ENCODE assay signal across 19 cellular contexts in genomic region chr2:173145454-173145853, GRCh38.
DNase-seq lines count a peak whose midpoint lies in the region; ATAC-seq and TF ChIP-seq lines count a peak whose summit lies in the region.
"Had no signal": no experiment of that assay in that cellular context is flagged by ENCODE, and none has a peak within 500 bp of the region (broad histone marks: within the 10 kb centered on the region; RNA-seq: fewer than 3 reads in every experiment).

No MANE protein-coding gene starts in this region.

- no peak for DNase-seq in activated CD8-positive, alpha-beta memory T cell treated with anti-CD3 and anti-CD28 coated beads, Interleukin-2, amount 10 ng/mL, durations not matched to agents 7 days and 5 days
- DNase-seq in activated CD8-positive, alpha-beta memory T cell treated with anti-CD3 and anti-CD28 coated beads, Interleukin-2, amount 50 U/mL, for 48 hours: no peak
- no peak for DNase-seq in effector memory CD8-positive, alpha-beta T cell
- DNase-seq in psoas muscle (no peak), amniotic stem cell (lab: John Stamatoyannopoulos, UW) (no peak), retina (no peak)
- DNase-seq in CD4-positive, alpha-beta memory T cell: no peak
- DNase-seq: DMS 273 treated with DMSO at 0.1 percent for 48 hours, GDM1, H7, NCI-H1048, NCI-H146, NCI-H2081, NCI-H510A, NCI-H82, PC-9 had no signal

- ATAC-seq in activated CD8-positive, alpha-beta memory T cell treated with anti-CD3 and anti-CD28 coated beads, Interleukin-2, amount 10 ng/mL, durations not matched to agents 7 days and 5 days: peak; percentile 32
- ATAC-seq in GM18520 (IDR thresholded peaks at IDR 0.05; ENCODE audit: unreplicated experiment): peak; percentile 29
- peak; percentile 39 for ATAC-seq in effector memory CD8-positive, alpha-beta T cell (replicated peaks)
- ATAC-seq in psoas muscle: no peak

- H3K36me3 ChIP-seq in psoas muscle (ENCODE audit: insufficient read depth in 1 of 2, low read depth in 1 of 2): peaks cover 0 to 2% of the 10 kb centered on the region in 2 donors
- H3K36me3 ChIP-seq in CD4-positive, alpha-beta memory T cell (ENCODE audit: insufficient read depth, low read length): no peaks in the 10 kb centered on the region

- peak overlapping the region; percentile 87 for H3K27ac ChIP-seq in psoas muscle
- H3K27ac ChIP-seq in CD4-positive, alpha-beta memory T cell (ENCODE audit: low read depth, low read length): no peak overlapping the region
- H3K27ac ChIP-seq: C4-2B, KMS-11, PC-9 had no signal

- peaks cover 19% of the 10 kb centered on the region for H3K36me3 Mint-ChIP-seq in activated CD8-positive, alpha-beta memory T cell treated with anti-CD3 and anti-CD28 coated beads, Interleukin-2, amount 10 ng/mL, durations not matched to agents 7 days and 5 days
- H3K36me3 Mint-ChIP-seq in effector memory CD8-positive, alpha-beta T cell (ENCODE audit: insufficient read depth): peaks cover 3% of the 10 kb centered on the region
- no peaks in the 10 kb centered on the region for H3K36me3 Mint-ChIP-seq in CD4-positive, alpha-beta memory T cell

- no peaks in the 10 kb centered on the region for H3K9me3 ChIP-seq in psoas muscle
- H3K9me3 ChIP-seq in CD4-positive, alpha-beta memory T cell (ENCODE audit: control insufficient read depth in 1 of 2, low read length in 2 of 2): no peaks in the 10 kb centered on the region

- CTCF ChIA-PET in activated CD8-positive, alpha-beta memory T cell treated with anti-CD3 and anti-CD28 coated beads, Interleukin-2, amount 10 ng/mL, durations not matched to agents 7 days and 5 days (lab: Charles Lee): no interaction called here
- CTCF ChIA-PET in CD4-positive, alpha-beta memory T cell (lab: Charles Lee; ENCODE audit: partially characterized antibody): no interaction called here

- H3K4me3 Mint-ChIP-seq in activated CD8-positive, alpha-beta memory T cell treated with anti-CD3 and anti-CD28 coated beads, Interleukin-2, amount 10 ng/mL, durations not matched to agents 7 days and 5 days: no peak overlapping the region
- H3K4me3 Mint-ChIP-seq in effector memory CD8-positive, alpha-beta T cell: no peak overlapping the region
- H3K4me3 Mint-ChIP-seq in CD4-positive, alpha-beta memory T cell: no peak overlapping the region

- H3K9me3 Mint-ChIP-seq in activated CD8-positive, alpha-beta memory T cell treated with anti-CD3 and anti-CD28 coated beads, Interleukin-2, amount 10 ng/mL, durations not matched to agents 7 days and 5 days (ENCODE audit: low read depth): peaks cover 4% of the 10 kb centered on the region
- H3K9me3 Mint-ChIP-seq in effector memory CD8-positive, alpha-beta T cell: peaks cover 2 to 7% of the 10 kb centered on the region in 2 donors
- peaks cover 0 to 4% (median 1%) of the 10 kb centered on the region in 8 donors for H3K9me3 Mint-ChIP-seq in CD4-positive, alpha-beta memory T cell

- intact Hi-C loops in psoas muscle (cut with DNase I): no loop called here
- intact Hi-C loops in CD4-positive, alpha-beta memory T cell (cut with micrococcal nuclease): no loop called here

- POLR2A ChIA-PET in CD4-positive, alpha-beta memory T cell (lab: Charles Lee; ENCODE audit: partially characterized antibody): interaction anchor here (0.6 kb wide), 1 partner anchor 924 kb away, joined by 4 read pairs; no protein-coding TSS in a partner anchor

- H3K27me3 ChIP-seq in psoas muscle (ENCODE audit: insufficient read depth in 3 of 3, low read length in 2 of 3): no peaks in the 10 kb centered on the region
- H3K27me3 ChIP-seq in CD4-positive, alpha-beta memory T cell (ENCODE audit: insufficient read depth, low read length): no peaks in the 10 kb centered on the region

- H3K27me3 Mint-ChIP-seq in activated CD8-positive, alpha-beta memory T cell treated with anti-CD3 and anti-CD28 coated beads, Interleukin-2, amount 10 ng/mL, durations not matched to agents 7 days and 5 days: peaks cover 13% of the 10 kb centered on the region
- H3K27me3 Mint-ChIP-seq in effector memory CD8-positive, alpha-beta T cell: no peaks in the 10 kb centered on the region
- H3K27me3 Mint-ChIP-seq in CD4-positive, alpha-beta memory T cell: peaks cover 2 to 3% of the 10 kb centered on the region in 2 donors

- peaks cover 36% of the 10 kb centered on the region for H3K4me1 ChIP-seq in psoas muscle
- H3K4me1 ChIP-seq in CD4-positive, alpha-beta memory T cell (ENCODE audit: insufficient read depth, low read length): peaks cover 9% of the 10 kb centered on the region

- no peak overlapping the region for H3K27ac Mint-ChIP-seq in activated CD8-positive, alpha-beta memory T cell treated with anti-CD3 and anti-CD28 coated beads, Interleukin-2, amount 10 ng/mL, durations not matched to agents 7 days and 5 days
- H3K27ac Mint-ChIP-seq in effector memory CD8-positive, alpha-beta T cell: peak overlapping the region in 1 of 2 donors; percentile 78
- no peak overlapping the region for H3K27ac Mint-ChIP-seq in CD4-positive, alpha-beta memory T cell

- TF ChIP-seq CTCF in psoas muscle (IDR thresholded peaks at IDR 0.05): no peak

- peaks cover 28% of the 10 kb centered on the region for H3K4me1 Mint-ChIP-seq in activated CD8-positive, alpha-beta memory T cell treated with anti-CD3 and anti-CD28 coated beads, Interleukin-2, amount 10 ng/mL, durations not matched to agents 7 days and 5 days
- peaks cover 9 to 22% of the 10 kb centered on the region in 2 donors for H3K4me1 Mint-ChIP-seq in effector memory CD8-positive, alpha-beta T cell (ENCODE audit: low read depth in 2 of 2)
- H3K4me1 Mint-ChIP-seq in CD4-positive, alpha-beta memory T cell: peaks cover 5 to 19% (median 10%) of the 10 kb centered on the region in 4 donors

- no peak overlapping the region for H3K4me3 ChIP-seq in psoas muscle
- no peak overlapping the region for H3K4me3 ChIP-seq in CD4-positive, alpha-beta memory T cell (ENCODE audit: low read length in 2 of 2)
- H3K4me3 ChIP-seq: PC-9 had no signal

Comparison
In these comparisons a context has a peak if more than half of its experiments do, and no peak if none do; other contexts are left out.
1. ATAC-seq: peak in activated CD8-positive, alpha-beta memory T cell treated with anti-CD3 and anti-CD28 coated beads, Interleukin-2, amount 10 ng/mL, durations not matched to agents 7 days and 5 days (single experiment), GM18520 (single experiment) and effector memory CD8-positive, alpha-beta T cell (single experiment); none in psoas muscle (0 of 4).